In the genomic region with DNA sequence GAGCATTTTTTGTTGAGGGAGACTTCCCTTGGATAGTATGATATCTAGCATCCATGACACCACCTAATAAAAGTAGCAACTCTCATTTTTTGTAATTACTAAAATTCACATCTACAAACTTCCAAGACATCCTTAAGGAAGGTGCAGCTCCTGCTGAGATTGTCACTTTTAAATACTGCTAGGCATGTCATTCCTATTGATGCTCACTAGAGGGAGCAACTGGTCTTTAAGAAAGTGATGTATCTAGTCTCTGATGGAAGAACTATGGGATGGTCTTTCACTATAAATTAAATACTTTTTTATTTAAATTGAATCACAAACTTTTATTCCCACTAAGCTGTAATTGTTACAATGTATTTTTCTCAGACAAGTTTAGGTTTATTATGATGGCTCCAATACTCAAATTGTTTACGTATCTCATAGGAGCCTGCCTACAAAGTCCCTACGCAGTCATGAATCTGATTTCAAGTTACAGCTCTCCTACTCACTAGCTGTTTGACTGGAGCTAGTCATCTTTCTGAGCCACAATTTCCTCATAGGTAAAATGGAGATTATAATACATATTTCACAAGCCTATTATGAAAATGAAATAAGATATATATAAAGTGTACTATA, we compare ENCODE assay signal across 1 cellular context.
TF ChIP-seq lines count a peak whose summit lies in the region.

No MANE protein-coding gene starts in this region.

TF ChIP-seq in liver, 16 proteins besides CTCF, POLR2A, EP300 and RAD21 (continued from another document):
- TF ChIP-seq RXRA (IDR thresholded peaks at IDR 0.05) (no peak), FOXA1 (IDR thresholded peaks at IDR 0.05) (no peak), JUND (IDR thresholded peaks at IDR 0.05) (no peak), SP1 (IDR thresholded peaks at IDR 0.05) (no peak)
